9 cellular contexts compared by ENCODE assay signal in genomic region chr10:104028146-104028545, GRCh38. TPM values are rescaled to one million over a fixed set of nuclear protein-coding genes. Genes with fewer than 3 reads are reported as not detected.
DNase-seq lines count a peak whose midpoint lies in the region; ATAC-seq and TF ChIP-seq lines count a peak whose summit lies in the region.
"Had no signal": no experiment of that assay in that cellular context is flagged by ENCODE, and none has a peak within 500 bp of the region (broad histone marks: within the 10 kb centered on the region; RNA-seq: fewer than 3 reads in every experiment).

No MANE protein-coding gene starts in this region.

- TF ChIP-seq CTCF in Panc1 (IDR thresholded peaks at IDR 0.05) (peak; percentile 70), fibroblast of the aortic adventitia (IDR thresholded peaks at IDR 0.05; ENCODE audit: insufficient read depth, low read length) (peak; percentile 59), upper lobe of left lung (IDR thresholded peaks at IDR 0.05) (peak in 2 of 6 experiments; percentile 10 to 30)

- ATAC-seq in Panc1 (peak; percentile 97), HG03571 (IDR thresholded peaks at IDR 0.05; ENCODE audit: unreplicated experiment) (no peak), GM18861 (IDR thresholded peaks at IDR 0.05; ENCODE audit: unreplicated experiment) (no peak), upper lobe of left lung (ENCODE audit: low FRiP score in 2 of 2) (no peak)

- DNase-seq in NCI-H1436 (lab: John Stamatoyannopoulos, UW) (peak; percentile 6), NCI-H1436 treated with DMSO at 0.1 percent for 48 hours (lab: John Stamatoyannopoulos, UW) (no peak), Panc1 (ENCODE audit: low read depth, low spot score) (no peak), fibroblast of the aortic adventitia (ENCODE audit: low read depth) (peak; percentile 27), posterior cingulate gyrus (peak in 8 of 10 donors; percentile 51 to 95 (median 69)), upper lobe of left lung (no peak)

- TF ChIP-seq POLR2A in upper lobe of left lung (IDR thresholded peaks at IDR 0.05): no peak

- intact Hi-C loops in Panc1 (cut with micrococcal nuclease; ENCODE audit: unreplicated experiment): loop anchor here (5.0 kb wide), 1 partner anchor 141 kb away; no protein-coding TSS in a partner anchor
- intact Hi-C loops in posterior cingulate gyrus (cut with DNase I): loop anchor here (5.0 to 10.0 kb wide), 3 partner anchors 94 to 143 kb away; partner anchors contain the start of genes SFR1 and STN1

- CTCF ChIA-PET in Panc1 (lab: Charles Lee): interaction anchor here (0.6 to 0.8 kb wide), 2 partner anchors 29 to 45 kb away, joined by 3 to 4 read pairs; no protein-coding TSS in a partner anchor

- no TSS peak for BruUV-seq in Panc1 (replicated peaks; lab: Mats Ljungman, UMichigan)

- WGBS in upper lobe of left lung, 2 donors: 78 to 82% methylated on average over 6 of the region's 6 CpGs

- no peaks in the 10 kb centered on the region for H3K27me3 ChIP-seq in Panc1 (ENCODE audit: control insufficient read depth, insufficient read depth, low read length)
- no peaks in the 10 kb centered on the region for H3K27me3 ChIP-seq in upper lobe of left lung
- H3K27me3 ChIP-seq: BLaER1 had no signal

- in situ Hi-C loops in Panc1 (cut with HindIII; ENCODE audit: low pct_unique_long_range_greater_than_20kb, low sequenced_read_pairs): no loop called here

- POLR2A ChIA-PET in Panc1 (lab: Charles Lee): no interaction called here

- no peaks in the 10 kb centered on the region for H3K4me1 ChIP-seq in Panc1 (ENCODE audit: control insufficient read depth, insufficient read depth, low read length)
- peaks cover 0 to 12% (median 3%) of the 10 kb centered on the region in 4 donors for H3K4me1 ChIP-seq in upper lobe of left lung
- H3K4me1 ChIP-seq: BLaER1 had no signal

- TF ChIP-seq EP300 in upper lobe of left lung (IDR thresholded peaks at IDR 0.05): no peak

- H3K4me3 ChIP-seq in Panc1 (ENCODE audit: low read depth in 2 of 2, low read length in 2 of 2) (no peak overlapping the region), fibroblast of the aortic adventitia (ENCODE audit: low read depth, low read length) (no peak overlapping the region), upper lobe of left lung (no peak overlapping the region)
- H3K4me3 ChIP-seq: BLaER1 had no signal

- H3K27ac ChIP-seq in Panc1 (ENCODE audit: low read length) (no peak overlapping the region), upper lobe of left lung (no peak overlapping the region)
- H3K27ac ChIP-seq: BLaER1 had no signal

- H3K9me3 ChIP-seq in Panc1 (ENCODE audit: control insufficient read depth, insufficient read depth, low read depth, low read length): no peaks in the 10 kb centered on the region
- H3K9me3 ChIP-seq in upper lobe of left lung: no peaks in the 10 kb centered on the region
- H3K9me3 ChIP-seq: BLaER1 had no signal

- peaks cover 31% of the 10 kb centered on the region for H3K36me3 ChIP-seq in Panc1 (ENCODE audit: control insufficient read depth, insufficient read depth, low read length)
- peaks cover 12 to 94% (median 21%) of the 10 kb centered on the region in 4 donors for H3K36me3 ChIP-seq in upper lobe of left lung

RNA-seq across cellular contexts. Expression of gene COL17A1, which starts 57.5 kb away (rescaled TPM):
- total RNA-seq in Panc1 (2021; ENCODE audit: unreplicated experiment): 0.26 TPM
- polyA plus RNA-seq in Panc1 (2012; ENCODE audit: insufficient read length): 0.21 TPM
- total RNA-seq in fibroblast of the aortic adventitia (ENCODE audit: low replicate concordance): 2.0 and 2.3 TPM in 2 replicates
- total RNA-seq in upper lobe of left lung: 1 to 10 TPM; 1.0 to 2.0 (median 1.6) TPM

Comparison
In these comparisons a context has a peak if more than half of its experiments do, and no peak if none do; other contexts are left out.
1. DNase-seq: peak in NCI-H1436 (single experiment), fibroblast of the aortic adventitia (single experiment) and posterior cingulate gyrus (8 of 10); none in NCI-H1436 treated with DMSO at 0.1 percent for 48 hours (single experiment), Panc1 (single experiment) and upper lobe of left lung (0 of 2).